In the genomic region with DNA sequence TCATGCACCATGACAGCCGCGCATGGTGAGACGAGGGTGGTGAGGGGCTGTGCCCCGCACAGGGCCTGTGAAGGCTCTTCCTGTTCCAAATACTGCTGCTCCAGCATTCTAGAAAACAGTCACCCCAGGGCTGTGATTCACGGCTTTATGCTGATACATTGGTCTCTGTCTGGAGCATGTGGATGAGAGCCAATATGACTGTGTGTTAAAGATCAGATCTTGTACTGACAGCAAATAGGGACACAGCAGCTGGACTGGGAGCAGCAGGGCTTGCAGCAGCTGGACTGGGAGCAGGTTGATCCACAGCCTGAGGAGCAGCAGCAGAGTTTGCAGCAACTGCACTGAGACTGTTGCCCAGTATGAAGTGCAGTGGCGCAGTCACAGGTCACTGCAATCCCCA, we compare ENCODE assay signal across 14 cellular contexts. TPM values are rescaled to one million over a fixed set of nuclear protein-coding genes. Genes with fewer than 3 reads are reported as not detected.
DNase-seq lines count a peak whose midpoint lies in the region; ATAC-seq, FAIRE-seq and TF ChIP-seq lines count a peak whose summit lies in the region.
"Not testable (repeated sequence)": the region's sequence is repeated elsewhere in the genome, so short reads cannot be mapped to it uniquely, and the experiment has no call there.
"Had no signal": no experiment of that assay in that cellular context is flagged by ENCODE, and none has a peak within 500 bp of the region (broad histone marks: within the 10 kb centered on the region; RNA-seq: fewer than 3 reads in every experiment).

No MANE protein-coding gene starts in this region.

- not testable (repeated sequence) for H3K56ac ChIP-seq in H1 (replicated peaks; ENCODE audit: insufficient read length, low read depth, low read length)

- H3K4me1 Mint-ChIP-seq in HFFc6 (ENCODE audit: low read depth): peaks cover 21% of the 10 kb centered on the region

- H3K23ac ChIP-seq in H1 (ENCODE audit: insufficient read length); neuronal stem cell (ENCODE audit: low read depth, low read length, poor library complexity): not testable (repeated sequence)

- not testable (repeated sequence) for H4K8ac ChIP-seq in H1 (ENCODE audit: extremely low read depth, insufficient read depth, low read length)
- H4K8ac ChIP-seq in neuronal stem cell (ENCODE audit: low read depth, low read length): peak overlapping the region; percentile 65

- H3K27ac Mint-ChIP-seq in HFFc6: not testable (repeated sequence)

- not testable (repeated sequence) for H2AK5ac ChIP-seq in H1 (ENCODE audit: low read depth, low read length); neuronal stem cell (ENCODE audit: low read depth, low read length)

- not testable (repeated sequence) for H2BK120ac ChIP-seq in H1 (replicated peaks; ENCODE audit: low read depth, low read length); neuronal stem cell (ENCODE audit: low read depth, low read length)

- not testable (repeated sequence) for TF ChIP-seq POLR2A in H1 (IDR thresholded peaks at IDR 0.05; ENCODE audit: control extremely low read depth in 1 of 2, low read depth in 2 of 2, low read length in 2 of 2)

- POLR2A ChIA-PET in PC-3 (lab: Charles Lee; ENCODE audit: unreplicated experiment); H1 (lab: Charles Lee; ENCODE audit: partially characterized antibody): not testable (repeated sequence)

- not testable (repeated sequence) for H3K14ac ChIP-seq in H1 (ENCODE audit: insufficient read length); neuronal stem cell (ENCODE audit: low read length)

- FAIRE-seq in H1 (lab: Jason Lieb, UNC): not testable (repeated sequence)

- ATAC-seq in PC-3 (peak; percentile 23; the same call in 1 of the 2 replicates), Right ventricle myocardium superior (ENCODE audit: poor library complexity) (peak; percentile 11)

- not testable (repeated sequence) for H3K36me3 ChIP-seq in PC-3 (ENCODE audit: low read depth, low read length); H1 (ENCODE audit: control insufficient read depth in 2 of 4, insufficient read depth in 4 of 4, low read length in 3 of 4); neuronal stem cell (replicated peaks in 1 of 2; ENCODE audit: control insufficient read depth in 2 of 2, insufficient read depth in 2 of 2, low read length in 2 of 2)

- not testable (repeated sequence) for H2BK5ac ChIP-seq in H1 (ENCODE audit: low read depth, low read length); neuronal stem cell (ENCODE audit: low read length)

- peak overlapping the region; percentile 81; the same call in 1 of the 2 replicates for H2BK15ac ChIP-seq in H1 (ENCODE audit: low read length)
- H2BK15ac ChIP-seq in neuronal stem cell (ENCODE audit: low read length): not testable (repeated sequence)

- H3K9ac ChIP-seq in PC-3 (ENCODE audit: low read length); H1 (replicated peaks in 1 of 4; ENCODE audit: extremely low read depth in 1 of 4, low read depth in 3 of 4, low read length in 3 of 4): not testable (repeated sequence)
- peak overlapping the region; percentile 63 for H3K9ac ChIP-seq in neuronal stem cell (ENCODE audit: low read depth, low read length, poor library complexity)

- H3K36me3 Mint-ChIP-seq in HFFc6 (ENCODE audit: low read depth): not testable (repeated sequence)

- TF ChIP-seq RAD21 in H1 (IDR thresholded peaks at IDR 0.05 in 1 of 2, conservative IDR thresholded peaks at IDR 0.05 in 1 of 2; ENCODE audit: low read depth in 2 of 2, low read length in 2 of 2): not testable (repeated sequence)

- H3K4me1 ChIP-seq in PC-3 (ENCODE audit: insufficient read depth, low read length): peaks cover 14% of the 10 kb centered on the region
- not testable (repeated sequence) for H3K4me1 ChIP-seq in H1 (replicated peaks in 1 of 4; ENCODE audit: control insufficient read depth in 3 of 4, insufficient read depth in 4 of 4, low read length in 3 of 4); neuronal stem cell (ENCODE audit: control insufficient read depth in 2 of 2, insufficient read depth in 1 of 2, low read depth in 1 of 2, low read length in 2 of 2)

- H3K4me2 ChIP-seq in PC-3 (ENCODE audit: low read length): 0 out of 2 replicates have a peak overlapping the region, but pooled peaks have one; percentile 70
- H3K4me2 ChIP-seq in H1 (ENCODE audit: insufficient read depth in 1 of 2, low read depth in 2 of 2, low read length in 2 of 2); neuronal stem cell (ENCODE audit: insufficient read depth, low read length, poor library complexity, severe bottlenecking): not testable (repeated sequence)

- not testable (repeated sequence) for H3K4me3 Mint-ChIP-seq in HFFc6

- H2AFZ ChIP-seq in PC-3 (ENCODE audit: low read length); H1 (ENCODE audit: low read length); neuronal stem cell (ENCODE audit: low read length): not testable (repeated sequence)

- intact Hi-C loops in PC-3 (cut with micrococcal nuclease); Right ventricle myocardium superior (cut with DNase I): not testable (repeated sequence)

- BruUV-seq in PC-3 (replicated peaks; lab: Mats Ljungman, UMichigan): not testable (repeated sequence)

- H3K79me2 ChIP-seq in PC-3 (ENCODE audit: low read length); H1 (ENCODE audit: control insufficient read depth in 1 of 2, insufficient read depth in 2 of 2, low read length in 2 of 2): not testable (repeated sequence)

- H3K18ac ChIP-seq in H1 (ENCODE audit: extremely low read depth, low read length): not testable (repeated sequence)
- H3K18ac ChIP-seq in neuronal stem cell (ENCODE audit: low read length): peak overlapping the region; percentile 65

- not testable (repeated sequence) for H3K27ac ChIP-seq in PC-3 (ENCODE audit: low read length); H1 (ENCODE audit: low read depth, low read length); neuronal stem cell (replicated peaks; ENCODE audit: low read length)
- H3K27ac ChIP-seq in VCaP: peak overlapping the region; percentile 15; the same call in 1 of the 2 replicates

- not testable (repeated sequence) for H4K20me1 ChIP-seq in PC-3 (ENCODE audit: low read length); H1 (replicated peaks in 1 of 2; ENCODE audit: control insufficient read depth in 1 of 2, insufficient read depth in 2 of 2, low read length in 2 of 2)

- H3K9me3 ChIP-seq in PC-3 (ENCODE audit: low read length); H1 (ENCODE audit: insufficient read depth in 2 of 2, low read depth in 1 of 2, low read length in 1 of 2); neuronal stem cell (replicated peaks in 1 of 2; ENCODE audit: control insufficient read depth in 2 of 2, insufficient read depth in 1 of 2, low read depth in 1 of 2, low read length in 2 of 2): not testable (repeated sequence)

- TF ChIP-seq CTCF in HFFc6 (IDR thresholded peaks at IDR 0.05); PC-3 (conservative IDR thresholded peaks at IDR 0.05; ENCODE audit: low read depth, low read length); VCaP (conservative IDR thresholded peaks at IDR 0.05); H1 (IDR thresholded peaks at IDR 0.05; ENCODE audit: control extremely low read depth in 1 of 3, insufficient read depth in 1 of 3, low read depth in 1 of 3, low read length in 3 of 3): not testable (repeated sequence)

- H3F3A ChIP-seq in PC-3 (ENCODE audit: low read length, unreplicated experiment): not testable (repeated sequence)

- peaks cover 31% of the 10 kb centered on the region for H3K27me3 ChIP-seq in PC-3 (ENCODE audit: low read length)
- not testable (repeated sequence) for H3K27me3 ChIP-seq in H1 (replicated peaks in 1 of 4; ENCODE audit: control insufficient read depth in 3 of 4, extremely low read depth in 1 of 4, insufficient read depth in 3 of 4, low read length in 3 of 4); neuronal stem cell (ENCODE audit: control insufficient read depth in 3 of 3, insufficient read depth in 3 of 3, low read depth in 1 of 3, low read length in 3 of 3)

- not testable (repeated sequence) for H4K5ac ChIP-seq in H1 (ENCODE audit: insufficient read length, low read depth, low read length)

- not testable (repeated sequence) for H3K23me2 ChIP-seq in H1 (ENCODE audit: low read depth, low read length)

- H3K79me1 ChIP-seq in H1 (ENCODE audit: low read depth, low read length); neuronal stem cell (ENCODE audit: low read depth, low read length): not testable (repeated sequence)

- CTCF ChIA-PET in PC-3 (lab: Charles Lee): interaction anchor here (0.5 to 0.8 kb wide), 7 partner anchors 10 to 244 kb away, joined by 3 to 10 read pairs (median 4); no protein-coding TSS in a partner anchor
- CTCF ChIA-PET in H1 (lab: Charles Lee; ENCODE audit: partially characterized antibody): interaction anchor here (0.6 to 2.0 kb wide), 15 partner anchors 9 to 251 kb away, joined by 3 to 15 read pairs (median 4); partner anchors contain the start of genes DHCR7, KRTAP5-9 and NADSYN1

- H3K4me3 ChIP-seq in PC-3 (ENCODE audit: low read length); H1 (ENCODE audit: extremely low read depth in 1 of 4, insufficient read depth in 2 of 4, low read depth in 3 of 4, low read length in 4 of 4); neuronal stem cell (ENCODE audit: low read length in 2 of 2): not testable (repeated sequence)

- H2BK12ac ChIP-seq in H1 (ENCODE audit: low read depth, low read length): peak overlapping the region; percentile 68; the same call in 1 of the 2 replicates
- not testable (repeated sequence) for H2BK12ac ChIP-seq in neuronal stem cell (ENCODE audit: low read length)

- WGBS in H1 (ENCODE audit: extremely low coverage in 1 of 2, insufficient coverage in 1 of 2, insufficient read length in 1 of 2, insufficient replicate concordance in 2 of 2, low coverage in 1 of 2, low lambda C conversion rate in 2 of 2, missing lambda C conversion rate in 1 of 2), 2 experiments: 71% methylated on average over 6 of the region's 6 CpGs; no CpG with 5 or more reads in 1 of the 2 experiments
- no CpG with 5 or more reads among the region's 6 CpGs for WGBS in neuronal stem cell (ENCODE audit: extremely low coverage in 2 of 2, insufficient read length in 2 of 2, insufficient replicate concordance in 1 of 2), 2 donors

- peaks cover 16% of the 10 kb centered on the region for H3K27me3 Mint-ChIP-seq in HFFc6 (ENCODE audit: insufficient read depth)

- not testable (repeated sequence) for H4K91ac ChIP-seq in H1 (replicated peaks; ENCODE audit: insufficient read length, low read length); neuronal stem cell (ENCODE audit: low read depth, low read length, poor library complexity)

- TF ChIP-seq EP300 in H1 (IDR thresholded peaks at IDR 0.05; ENCODE audit: borderline replicate concordance in 1 of 2, low read depth in 2 of 2, low read length in 2 of 2): not testable (repeated sequence)

- not testable (repeated sequence) for H3K9me3 Mint-ChIP-seq in HFFc6

- H2BK20ac ChIP-seq in H1 (ENCODE audit: low read length): not testable (repeated sequence)

- H3K9me2 ChIP-seq in PC-3 (replicated peaks; ENCODE audit: low read length): not testable (repeated sequence)

- DNase-seq in DMS53 (lab: John Stamatoyannopoulos, UW): peak; percentile 56
- peak; percentile 43 for DNase-seq in HFFc6
- peak; percentile 57 for DNase-seq in PC-3
- DNase-seq in H1 (ENCODE audit: low read depth in 1 of 2, low spot score in 2 of 2); Right ventricle myocardium superior; neuronal stem cell (ENCODE audit: low spot score): not testable (repeated sequence)

- H3K4ac ChIP-seq in H1 (replicated peaks; ENCODE audit: insufficient read length, low read depth, low read length); neuronal stem cell (ENCODE audit: low read length): not testable (repeated sequence)

RNA-seq across cellular contexts. Expression of gene KRTAP5-11, which starts 3.2 kb away (rescaled TPM):
- not detected for total RNA-seq in HFFc6 (2021; fragmentation: NEBNext Ultra II Directional; extraction: Animal tissue kit (Norgen Biotek cat#: 25700))
- not detected in 2 replicates for total RNA-seq in PC-3 (2014; rRNA removed)
- not detected in 2 replicates for total RNA-seq in H1 (2021; fragmentation: NEBNext Ultra II Directional; extraction: Animal tissue kit (Norgen Biotek cat#: 25700))
- not detected in 2 replicates for polyA plus RNA-seq in H1 (2011; rRNA removed)
- polyA plus RNA-seq in H1 (2011; cell fraction: cytosol; rRNA removed): not detected
- polyA plus RNA-seq in H1 (2011; cell fraction: nucleus; rRNA removed): not detected
- 0.33 TPM in 1 of 4 replicates, not detected in the others for polyA plus RNA-seq in H1 (2012, experiment 1 of 2)
- polyA plus RNA-seq in H1 (2012, experiment 2 of 2): not detected
- polyA plus RNA-seq in H1 (2013, experiment 1 of 2): not detected
- not detected for polyA plus RNA-seq in H1 (2013, experiment 2 of 2)
- polyA minus RNA-seq in H1 (2011; rRNA and poly(A)+ RNA removed): not detected in 2 replicates
- polyA minus RNA-seq in H1 (2011; cell fraction: cytosol; rRNA and poly(A)+ RNA removed): not detected
- polyA minus RNA-seq in H1 (2011; cell fraction: nucleus; rRNA and poly(A)+ RNA removed): not detected
- not detected for total RNA-seq in Right ventricle myocardium superior
- polyA plus RNA-seq in neuronal stem cell (2013, experiment 1 of 2): not detected
- polyA plus RNA-seq in neuronal stem cell (2013, experiment 2 of 2): 0.07 TPM
- total RNA-seq: A172; Caco-2; CD4-positive, alpha-beta T cell; Daoy; H4; HT-29 had no signal
- polyA plus RNA-seq: BJ had no signal

RNA-seq across cellular contexts. Expression of gene KRTAP5-10, which starts 14.1 kb away (rescaled TPM):
- not detected for total RNA-seq in HFFc6 (2021; fragmentation: NEBNext Ultra II Directional; extraction: Animal tissue kit (Norgen Biotek cat#: 25700))
- total RNA-seq in PC-3 (2014; rRNA removed) (not detected in 2 replicates), Right ventricle myocardium superior (not detected)
- not detected in 2 replicates for total RNA-seq in H1 (2021; fragmentation: NEBNext Ultra II Directional; extraction: Animal tissue kit (Norgen Biotek cat#: 25700))
- polyA plus RNA-seq in H1 (2011; rRNA removed): 0.11 and 0.12 TPM in 2 replicates
- 0.10 TPM for polyA plus RNA-seq in H1 (2011; cell fraction: cytosol; rRNA removed)
- polyA plus RNA-seq in H1 (2011; cell fraction: nucleus; rRNA removed): 0.53 TPM
- not detected in 4 replicates for polyA plus RNA-seq in H1 (2012, experiment 1 of 2)
- not detected for polyA plus RNA-seq in H1 (2012, experiment 2 of 2)
- polyA plus RNA-seq in H1 (2013, experiment 1 of 2): 0.04 TPM
- polyA plus RNA-seq in H1 (2013, experiment 2 of 2): not detected
- polyA minus RNA-seq in H1 (2011; rRNA and poly(A)+ RNA removed): 0.24 TPM in 1 of 2 replicates, not detected in the other
- polyA minus RNA-seq in H1 (2011; cell fraction: cytosol; rRNA and poly(A)+ RNA removed): not detected
- polyA minus RNA-seq in H1 (2011; cell fraction: nucleus; rRNA and poly(A)+ RNA removed): not detected
- polyA plus RNA-seq in neuronal stem cell (2013, experiment 1 of 2): 0.11 TPM
- polyA plus RNA-seq in neuronal stem cell (2013, experiment 2 of 2): 0.08 TPM
- total RNA-seq: A172; Caco-2; CD4-positive, alpha-beta T cell; Daoy; H4; HT-29 had no signal

RNA-seq across cellular contexts. Expression of gene KRTAP5-9, which starts 31.3 kb away (rescaled TPM):
- total RNA-seq in HFFc6 (2021; fragmentation: NEBNext Ultra II Directional; extraction: Animal tissue kit (Norgen Biotek cat#: 25700)): under 1 TPM in 1 of 6 experiments, not detected in 5; 0.26 TPM
- not detected in 2 replicates for total RNA-seq in PC-3 (2014; rRNA removed)
- not detected in 2 replicates for total RNA-seq in H1 (2021; fragmentation: NEBNext Ultra II Directional; extraction: Animal tissue kit (Norgen Biotek cat#: 25700))
- 0.11 TPM in 1 of 2 replicates, not detected in the other for polyA plus RNA-seq in H1 (2011; rRNA removed)
- not detected for polyA plus RNA-seq in H1 (2011; cell fraction: cytosol; rRNA removed)
- 0.36 TPM for polyA plus RNA-seq in H1 (2011; cell fraction: nucleus; rRNA removed)
- not detected in 4 replicates for polyA plus RNA-seq in H1 (2012, experiment 1 of 2)
- not detected for polyA plus RNA-seq in H1 (2012, experiment 2 of 2)
- polyA plus RNA-seq in H1 (2013, experiment 1 of 2): not detected
- polyA plus RNA-seq in H1 (2013, experiment 2 of 2): not detected
- polyA minus RNA-seq in H1 (2011; rRNA and poly(A)+ RNA removed): not detected in 2 replicates
- not detected for polyA minus RNA-seq in H1 (2011; cell fraction: cytosol; rRNA and poly(A)+ RNA removed)
- polyA minus RNA-seq in H1 (2011; cell fraction: nucleus; rRNA and poly(A)+ RNA removed): not detected
- total RNA-seq in Right ventricle myocardium superior: not detected
- 0.06 TPM for polyA plus RNA-seq in neuronal stem cell (2013, experiment 1 of 2)
- polyA plus RNA-seq in neuronal stem cell (2013, experiment 2 of 2): not detected
- total RNA-seq: A172, Caco-2, Daoy, H4, HT-29 had no signal

RNA-seq across cellular contexts. Expression of gene KRTAP5-8, which starts 41.7 kb away (rescaled TPM):
- not detected for total RNA-seq in HFFc6 (2021; fragmentation: NEBNext Ultra II Directional; extraction: Animal tissue kit (Norgen Biotek cat#: 25700))
- total RNA-seq in PC-3 (2014; rRNA removed) (not detected in 2 replicates), Right ventricle myocardium superior (not detected)
- total RNA-seq in H1 (2021; fragmentation: NEBNext Ultra II Directional; extraction: Animal tissue kit (Norgen Biotek cat#: 25700)): not detected in 2 replicates
- polyA plus RNA-seq in H1 (2011; rRNA removed): 0.06 TPM in 1 of 2 replicates, not detected in the other
- not detected for polyA plus RNA-seq in H1 (2011; cell fraction: cytosol; rRNA removed)
- polyA plus RNA-seq in H1 (2011; cell fraction: nucleus; rRNA removed): 0.13 TPM
- not detected in 4 replicates for polyA plus RNA-seq in H1 (2012, experiment 1 of 2)
- polyA plus RNA-seq in H1 (2012, experiment 2 of 2): not detected
- polyA plus RNA-seq in H1 (2013, experiment 1 of 2): not detected
- not detected for polyA plus RNA-seq in H1 (2013, experiment 2 of 2)
- polyA minus RNA-seq in H1 (2011; rRNA and poly(A)+ RNA removed): 0.29 TPM in 1 of 2 replicates, not detected in the other
- not detected for polyA minus RNA-seq in H1 (2011; cell fraction: cytosol; rRNA and poly(A)+ RNA removed)
- polyA minus RNA-seq in H1 (2011; cell fraction: nucleus; rRNA and poly(A)+ RNA removed): not detected
- polyA plus RNA-seq in neuronal stem cell (2013, experiment 1 of 2): not detected
- 0.03 TPM for polyA plus RNA-seq in neuronal stem cell (2013, experiment 2 of 2)
- total RNA-seq: A172; Caco-2; CD4-positive, alpha-beta T cell; Daoy; H4; HT-29 had no signal
- polyA plus RNA-seq: BJ had no signal

RNA-seq across cellular contexts. Expression of gene KRTAP5-7, which starts 52.4 kb away (rescaled TPM):
- not detected for total RNA-seq in HFFc6 (2021; fragmentation: NEBNext Ultra II Directional; extraction: Animal tissue kit (Norgen Biotek cat#: 25700))
- total RNA-seq in PC-3 (2014; rRNA removed) (not detected in 2 replicates), Right ventricle myocardium superior (not detected)
- total RNA-seq in H1 (2021; fragmentation: NEBNext Ultra II Directional; extraction: Animal tissue kit (Norgen Biotek cat#: 25700)): not detected in 2 replicates
- not detected in 2 replicates for polyA plus RNA-seq in H1 (2011; rRNA removed)
- not detected for polyA plus RNA-seq in H1 (2011; cell fraction: cytosol; rRNA removed)
- 0.16 TPM for polyA plus RNA-seq in H1 (2011; cell fraction: nucleus; rRNA removed)
- not detected in 4 replicates for polyA plus RNA-seq in H1 (2012, experiment 1 of 2)
- not detected for polyA plus RNA-seq in H1 (2012, experiment 2 of 2)
- not detected for polyA plus RNA-seq in H1 (2013, experiment 1 of 2)
- not detected for polyA plus RNA-seq in H1 (2013, experiment 2 of 2)
- 0.13 TPM in 1 of 2 replicates, not detected in the other for polyA minus RNA-seq in H1 (2011; rRNA and poly(A)+ RNA removed)
- polyA minus RNA-seq in H1 (2011; cell fraction: cytosol; rRNA and poly(A)+ RNA removed): not detected
- polyA minus RNA-seq in H1 (2011; cell fraction: nucleus; rRNA and poly(A)+ RNA removed): not detected
- 0.03 TPM for polyA plus RNA-seq in neuronal stem cell (2013, experiment 1 of 2)
- not detected for polyA plus RNA-seq in neuronal stem cell (2013, experiment 2 of 2)
- total RNA-seq: A172; Caco-2; CD4-positive, alpha-beta T cell; Daoy; H4; HT-29 had no signal
- polyA plus RNA-seq: BJ had no signal
